17 cellular contexts compared by ENCODE assay signal in the genomic region with DNA sequence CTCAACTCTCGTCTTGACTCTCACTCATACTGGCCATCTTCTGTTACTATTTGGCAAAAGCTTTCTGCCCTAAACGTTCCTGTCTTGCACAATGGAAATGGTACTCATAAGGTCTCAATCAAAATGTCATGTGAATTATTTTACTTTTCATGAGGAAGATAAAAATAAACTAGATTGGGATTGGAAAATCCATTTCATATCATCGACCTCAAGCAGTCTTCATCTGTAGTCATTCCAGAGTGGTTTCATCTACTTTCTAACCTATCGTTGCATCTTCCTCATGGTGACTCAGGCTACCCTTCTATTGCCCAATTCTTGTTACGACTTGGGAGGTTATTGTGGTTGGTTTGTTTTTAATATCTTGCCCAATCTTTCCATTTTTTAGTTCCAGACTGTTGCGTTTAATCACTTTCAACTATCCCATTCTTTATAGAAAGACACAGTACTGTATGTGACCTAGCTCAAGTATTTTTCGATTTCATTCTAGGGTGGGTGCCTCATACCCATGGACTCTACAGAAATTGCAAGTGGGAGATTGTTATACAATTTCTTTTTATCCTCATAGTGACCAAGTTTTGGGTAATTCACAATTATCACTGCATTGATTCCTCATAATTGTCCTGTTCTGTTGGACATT.
DNase-seq lines count a peak whose midpoint lies in the region; TF ChIP-seq lines count a peak whose summit lies in the region.
"Had no signal": no experiment of that assay in that cellular context is flagged by ENCODE, and none has a peak within 500 bp of the region (broad histone marks: within the 10 kb centered on the region; RNA-seq: fewer than 3 reads in every experiment).

No MANE protein-coding gene starts in this region.

- DNase-seq in AG10803 (ENCODE audit: low read depth) (peak; percentile 99), LHCN-M2 (ENCODE audit: low read depth) (peak; percentile 89), adipocyte (ENCODE audit: low read depth) (peak; percentile 90), iris pigment epithelial cell (ENCODE audit: low read depth) (peak; percentile 98), sigmoid colon (no peak), thyroid gland (no peak), ureter (ENCODE audit: low spot score) (no peak)
- no peak for DNase-seq in activated CD4-positive, CD25-positive, alpha-beta regulatory T cell treated with anti-CD3 and anti-CD28 coated beads, Interleukin-2, amount 50 U/mL, for 72 hours
- DNase-seq: CD8-positive, alpha-beta memory T cell; foreskin melanocyte; GF-D8; kidney; NCI-H1417 treated with DMSO at 0.1 percent for 48 hours; NCI-H526 treated with DMSO at 0.1 percent for 48 hours; Right ventricle myocardium superior; stimulated activated naive CD8-positive, alpha-beta T cell treated with anti-CD3 and anti-CD28 coated beads, Interleukin-15, amount 100 ng/mL, for 72 hours; WERI-Rb-1 had no signal

- no peaks in the 10 kb centered on the region for H3K27me3 ChIP-seq in adipocyte (replicated peaks; ENCODE audit: control insufficient read depth, insufficient read depth, low read length)
- no peaks in the 10 kb centered on the region for H3K27me3 ChIP-seq in sigmoid colon
- H3K27me3 ChIP-seq in thyroid gland, result no peaks in the 10 kb centered on the region

- H3K27ac ChIP-seq in sigmoid colon (no peak overlapping the region), thyroid gland (no peak overlapping the region)
- H3K27ac ChIP-seq: WERI-Rb-1 had no signal

- H3K4me1 ChIP-seq in adipocyte (ENCODE audit: control insufficient read depth, insufficient read depth, low read length), result peaks cover 60% of the 10 kb centered on the region
- H3K4me1 ChIP-seq in sigmoid colon, result peaks cover 0 to 13% (median 6%) of the 10 kb centered on the region in 4 donors
- H3K4me1 ChIP-seq in thyroid gland, result peaks cover 22 to 34% of the 10 kb centered on the region in 2 donors

- no peaks in the 10 kb centered on the region for H3K36me3 ChIP-seq in adipocyte (ENCODE audit: control insufficient read depth, insufficient read depth, low read length, severe bottlenecking)
- no peaks in the 10 kb centered on the region for H3K36me3 ChIP-seq in sigmoid colon
- no peaks in the 10 kb centered on the region for H3K36me3 ChIP-seq in thyroid gland
- H3K36me3 ChIP-seq: WERI-Rb-1 had no signal

- WGBS in sigmoid colon, 2 donors, result 77 to 81% methylated on average over 7 of the region's 7 CpGs
- WGBS in thyroid gland, 2 donors, result 76 to 77% methylated on average over 7 of the region's 7 CpGs

- TF ChIP-seq CTCF in AG10803 (conservative IDR thresholded peaks at IDR 0.05; ENCODE audit: low read length), result no peak
- no peak for TF ChIP-seq CTCF in sigmoid colon (IDR thresholded peaks at IDR 0.05)
- TF ChIP-seq CTCF in thyroid gland (IDR thresholded peaks at IDR 0.05), result no peak

- intact Hi-C loops in sigmoid colon (cut with DNase I), result no loop called here
- intact Hi-C loops in thyroid gland (cut with DNase I), result no loop called here

- TF ChIP-seq POLR2A in sigmoid colon (IDR thresholded peaks at IDR 0.05) (no peak), thyroid gland (IDR thresholded peaks at IDR 0.05) (no peak)

- no peaks in the 10 kb centered on the region for H3K9me3 ChIP-seq in adipocyte (ENCODE audit: control insufficient read depth, low read length)
- H3K9me3 ChIP-seq in sigmoid colon, result no peaks in the 10 kb centered on the region
- no peaks in the 10 kb centered on the region for H3K9me3 ChIP-seq in thyroid gland

- no peak overlapping the region for H3K4me3 ChIP-seq in AG10803 (ENCODE audit: low read length)
- peak overlapping the region; percentile 22 for H3K4me3 ChIP-seq in adipocyte (ENCODE audit: low read length)
- no peak overlapping the region for H3K4me3 ChIP-seq in sigmoid colon
- H3K4me3 ChIP-seq in thyroid gland (replicated peaks in 1 of 3), result no peak overlapping the region

- peak overlapping the region; percentile 21 for H3K9ac ChIP-seq in adipocyte (ENCODE audit: low read length)

- TF ChIP-seq EP300 in sigmoid colon (IDR thresholded peaks at IDR 0.05), result no peak

Comparison
In these comparisons a context has a peak if more than half of its experiments do, and no peak if none do; other contexts are left out.
1. DNase-seq: peak in AG10803 (single experiment), LHCN-M2 (single experiment), adipocyte (single experiment) and iris pigment epithelial cell (single experiment); none in activated CD4-positive, CD25-positive, alpha-beta regulatory T cell treated with anti-CD3 and anti-CD28 coated beads, Interleukin-2, amount 50 U/mL, for 72 hours (single experiment), sigmoid colon (single experiment), thyroid gland (0 of 2) and ureter (single experiment).